16 cellular contexts compared by ENCODE assay signal in genomic region chr6:111503194-111503593, GRCh38. TPM values are rescaled to one million over a fixed set of nuclear protein-coding genes. Genes with fewer than 3 reads are reported as not detected.
DNase-seq lines count a peak whose midpoint lies in the region; TF ChIP-seq lines count a peak whose summit lies in the region.
"Had no signal": no experiment of that assay in that cellular context is flagged by ENCODE, and none has a peak within 500 bp of the region (broad histone marks: within the 10 kb centered on the region; RNA-seq: fewer than 3 reads in every experiment).

No MANE protein-coding gene starts in this region.

- peaks cover 4% of the 10 kb centered on the region for H3K9me3 Mint-ChIP-seq in activated CD4-positive, alpha-beta T cell treated with anti-CD3 and anti-CD28 coated beads, Interleukin-2, amount 10 ng/mL, durations not matched to agents 24 days and 14 days
- H3K9me3 Mint-ChIP-seq in type B pancreatic cell: peaks cover 6% of the 10 kb centered on the region
- H3K9me3 Mint-ChIP-seq: activated T-cell treated with anti-CD3 and anti-CD28 coated beads, Interleukin-2, amount 50 U/mL, for 24 hours had no signal

- H3K79me2 ChIP-seq in hepatocyte: peaks cover 41% of the 10 kb centered on the region

- no peaks in the 10 kb centered on the region for H3K27me3 ChIP-seq in hepatocyte
- H3K27me3 ChIP-seq in prostate gland (replicated peaks; ENCODE audit: insufficient read depth): no peaks in the 10 kb centered on the region
- H3K27me3 ChIP-seq: dorsolateral prefrontal cortex had no signal

- H3K4me1 Mint-ChIP-seq in activated CD4-positive, alpha-beta T cell treated with anti-CD3 and anti-CD28 coated beads, Interleukin-2, amount 10 ng/mL, durations not matched to agents 24 days and 14 days: peaks cover 14% of the 10 kb centered on the region
- peaks cover 27% of the 10 kb centered on the region for H3K4me1 Mint-ChIP-seq in type B pancreatic cell (ENCODE audit: unreplicated experiment)

- DNase-seq in activated CD4-positive, alpha-beta T cell treated with anti-CD3 and anti-CD28 coated beads, Interleukin-2, amount 10 ng/mL, durations not matched to agents 24 days and 14 days: peak; percentile 13
- DNase-seq in activated CD4-positive, alpha-beta T cell treated with anti-CD3 and anti-CD28 coated beads, Interleukin-2, amount 50 U/mL, for 1 hour: no peak
- peak; percentile 85 for DNase-seq in SK-N-MC (ENCODE audit: low read depth, low spot score)
- no peak for DNase-seq in hepatocyte (ENCODE audit: low spot score)
- DNase-seq in type B pancreatic cell (ENCODE audit: extremely low spot score, unreplicated experiment): no peak
- DNase-seq in prostate gland (ENCODE audit: low spot score): no peak
- no peak for DNase-seq in caudate nucleus (lab: John Stamatoyannopoulos, UW)
- no peak for DNase-seq in NCI-H2196 (lab: John Stamatoyannopoulos, UW; ENCODE audit: unreplicated experiment)
- DNase-seq: activated naive CD8-positive, alpha-beta T cell treated with anti-CD3 and anti-CD28 coated beads, Interleukin-2, amount 10 ng/mL, durations not matched to agents 7 days and 5 days; activated T-cell treated with anti-CD3 and anti-CD28 coated beads, Interleukin-2, amount 50 U/mL, for 24 hours; Calu3; dorsolateral prefrontal cortex; lower lobe of right lung; NCI-H1092; NCI-H510A; nucleus accumbens had no signal

- intact Hi-C loops in activated CD4-positive, alpha-beta T cell treated with anti-CD3 and anti-CD28 coated beads, Interleukin-2, amount 10 ng/mL, durations not matched to agents 24 days and 14 days (cut with micrococcal nuclease): no loop called here
- intact Hi-C loops in prostate gland (cut with DNase I): loop anchor here (5.0 kb wide), 1 partner anchor 49 kb away; no protein-coding TSS in a partner anchor

- no peaks in the 10 kb centered on the region for H4K20me1 ChIP-seq in hepatocyte (ENCODE audit: insufficient read depth, poor library complexity, severe bottlenecking)

- H3K27me3 Mint-ChIP-seq in activated CD4-positive, alpha-beta T cell treated with anti-CD3 and anti-CD28 coated beads, Interleukin-2, amount 10 ng/mL, durations not matched to agents 24 days and 14 days: no peaks in the 10 kb centered on the region
- H3K27me3 Mint-ChIP-seq in type B pancreatic cell: no peaks in the 10 kb centered on the region
- H3K27me3 Mint-ChIP-seq: activated naive CD8-positive, alpha-beta T cell treated with anti-CD3 and anti-CD28 coated beads, Interleukin-2, amount 10 ng/mL, durations not matched to agents 7 days and 5 days; activated T-cell treated with anti-CD3 and anti-CD28 coated beads, Interleukin-2, amount 50 U/mL, for 24 hours had no signal

- no peak for TF ChIP-seq POLR2A in prostate gland (IDR thresholded peaks at IDR 0.05)

- H3K27ac Mint-ChIP-seq in activated CD4-positive, alpha-beta T cell treated with anti-CD3 and anti-CD28 coated beads, Interleukin-2, amount 10 ng/mL, durations not matched to agents 24 days and 14 days: no peak overlapping the region
- peak overlapping the region; percentile 78 for H3K27ac Mint-ChIP-seq in type B pancreatic cell
- H3K27ac Mint-ChIP-seq: activated naive CD8-positive, alpha-beta T cell treated with anti-CD3 and anti-CD28 coated beads, Interleukin-2, amount 10 ng/mL, durations not matched to agents 7 days and 5 days; activated T-cell treated with anti-CD3 and anti-CD28 coated beads, Interleukin-2, amount 50 U/mL, for 24 hours had no signal

- H3K9me3 ChIP-seq in SK-N-MC (ENCODE audit: low read depth, low read length): no peaks in the 10 kb centered on the region
- H3K9me3 ChIP-seq in hepatocyte (ENCODE audit: low read depth): no peaks in the 10 kb centered on the region
- H3K9me3 ChIP-seq in prostate gland: no peaks in the 10 kb centered on the region
- H3K9me3 ChIP-seq: lower lobe of right lung had no signal

- no peak overlapping the region for H2AFZ ChIP-seq in hepatocyte

- peak overlapping the region; percentile 94 for H3K27ac ChIP-seq in SK-N-MC
- H3K27ac ChIP-seq in hepatocyte: peak overlapping the region; percentile 34
- no peak overlapping the region for H3K27ac ChIP-seq in prostate gland
- H3K27ac ChIP-seq in caudate nucleus (ENCODE audit: low read depth, low read length): no peak overlapping the region
- H3K27ac ChIP-seq: dorsolateral prefrontal cortex, lower lobe of right lung had no signal

- peak overlapping the region; percentile 10 for H3K4me2 ChIP-seq in hepatocyte

- H3K4me3 ChIP-seq in SK-N-MC (peak overlapping the region; percentile 66), hepatocyte (no peak overlapping the region), prostate gland (no peak overlapping the region)
- H3K4me3 ChIP-seq: dorsolateral prefrontal cortex, lower lobe of right lung had no signal

- no peak for TF ChIP-seq CTCF in hepatocyte (IDR thresholded peaks at IDR 0.05; ENCODE audit: poor library complexity)
- TF ChIP-seq CTCF in type B pancreatic cell (conservative IDR thresholded peaks at IDR 0.05): no peak
- no peak for TF ChIP-seq CTCF in prostate gland (IDR thresholded peaks at IDR 0.05)

- WGBS in hepatocyte (ENCODE audit: low lambda C conversion rate, missing lambda C conversion rate): 36% methylated on average over 1 of the region's 1 CpG
- WGBS in prostate gland: 38% methylated on average over 1 of the region's 1 CpG

- H3K36me3 ChIP-seq in SK-N-MC (ENCODE audit: insufficient read depth, low read length) (no peaks in the 10 kb centered on the region), hepatocyte (replicated peaks; ENCODE audit: insufficient read depth, low read depth) (no peaks in the 10 kb centered on the region), prostate gland (no peaks in the 10 kb centered on the region)
- H3K36me3 ChIP-seq: lower lobe of right lung had no signal

- H3K9me2 ChIP-seq in hepatocyte (replicated peaks; ENCODE audit: insufficient read depth): no peaks in the 10 kb centered on the region

- peak overlapping the region; percentile 68 for H3K9ac ChIP-seq in SK-N-MC (ENCODE audit: insufficient read length)

- peaks cover 9% of the 10 kb centered on the region for H3K4me1 ChIP-seq in hepatocyte (ENCODE audit: insufficient read depth)
- no peaks in the 10 kb centered on the region for H3K4me1 ChIP-seq in prostate gland (replicated peaks)
- H3K4me1 ChIP-seq: lower lobe of right lung had no signal

- H3K4me3 Mint-ChIP-seq in activated CD4-positive, alpha-beta T cell treated with anti-CD3 and anti-CD28 coated beads, Interleukin-2, amount 10 ng/mL, durations not matched to agents 24 days and 14 days: no peak overlapping the region
- H3K4me3 Mint-ChIP-seq in type B pancreatic cell: peak overlapping the region; percentile 34
- H3K4me3 Mint-ChIP-seq: activated naive CD8-positive, alpha-beta T cell treated with anti-CD3 and anti-CD28 coated beads, Interleukin-2, amount 10 ng/mL, durations not matched to agents 7 days and 5 days; activated T-cell treated with anti-CD3 and anti-CD28 coated beads, Interleukin-2, amount 50 U/mL, for 24 hours had no signal

- peaks cover 19% of the 10 kb centered on the region for H3K36me3 Mint-ChIP-seq in activated CD4-positive, alpha-beta T cell treated with anti-CD3 and anti-CD28 coated beads, Interleukin-2, amount 10 ng/mL, durations not matched to agents 24 days and 14 days (ENCODE audit: low read depth)
- H3K36me3 Mint-ChIP-seq in type B pancreatic cell: peaks cover 17% of the 10 kb centered on the region

RNA-seq across cellular contexts. Expression of gene REV3L, which starts 20.2 kb away (rescaled TPM):
- total RNA-seq in activated CD4-positive, alpha-beta T cell treated with anti-CD3 and anti-CD28 coated beads, Interleukin-2, amount 10 ng/mL, durations not matched to agents 24 days and 14 days: 14.0 and 20.8 TPM in 2 replicates
- total RNA-seq in hepatocyte (29.4 and 37.2 TPM in 2 replicates), type B pancreatic cell (ENCODE audit: low replicate concordance) (28.5 and 34.4 TPM in 2 replicates), prostate gland (10 to 100 TPM; 20.0 to 44.2 TPM)
- 17.6 and 23.7 TPM in 2 replicates for polyA plus RNA-seq in hepatocyte

Comparison
In these comparisons a context has a peak if more than half of its experiments do, and no peak if none do; other contexts are left out.
1. DNase-seq: peak in activated CD4-positive, alpha-beta T cell treated with anti-CD3 and anti-CD28 coated beads, Interleukin-2, amount 10 ng/mL, durations not matched to agents 24 days and 14 days (single experiment) and SK-N-MC (single experiment); none in activated CD4-positive, alpha-beta T cell treated with anti-CD3 and anti-CD28 coated beads, Interleukin-2, amount 50 U/mL, for 1 hour (single experiment), hepatocyte (single experiment), type B pancreatic cell (single experiment), prostate gland (single experiment), caudate nucleus (0 of 61) and NCI-H2196 (single experiment).
2. H3K27ac ChIP-seq: peak in SK-N-MC (single experiment) and hepatocyte (single experiment); none in prostate gland (0 of 2) and caudate nucleus (single experiment).